Comparison of ENCODE assay signal across 21 cellular contexts in the genomic region with DNA sequence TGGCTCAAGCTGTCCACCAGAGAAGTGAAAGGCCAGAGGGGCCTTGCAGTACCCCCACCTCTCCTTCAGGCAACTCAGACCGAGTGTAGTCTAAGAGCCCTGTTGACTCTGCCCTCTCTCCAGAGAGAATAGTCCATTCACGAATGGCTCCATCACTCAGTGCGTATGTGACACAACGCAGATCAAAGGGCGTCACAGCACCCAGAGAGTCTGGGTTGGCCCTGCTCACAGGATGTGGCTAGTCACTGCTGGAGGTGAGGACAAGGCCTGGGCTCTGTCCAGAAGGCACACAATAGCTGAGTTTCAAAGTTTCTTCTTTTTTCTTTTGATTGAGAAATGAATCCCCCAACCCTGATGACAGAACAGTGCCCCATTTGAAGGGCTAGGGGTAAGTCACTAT.
A peak's percentile ranks its signal among the peaks of the same experiment; 100 is the strongest.
DNase-seq lines count a peak whose midpoint lies in the region; ATAC-seq and TF ChIP-seq lines count a peak whose summit lies in the region.
"Had no signal": no experiment of that assay in that cellular context is flagged by ENCODE, and none has a peak within 500 bp of the region (broad histone marks: within the 10 kb centered on the region; RNA-seq: fewer than 3 reads in every experiment).

No MANE protein-coding gene starts in this region.

- 55% methylated on average over 5 of the region's 5 CpGs for WGBS in right cardiac atrium

- H3K27me3 Mint-ChIP-seq in stimulated activated naive CD8-positive, alpha-beta T cell treated with anti-CD3 and anti-CD28 coated beads, Interleukin-15, amount 100 ng/mL, for 72 hours: no peaks in the 10 kb centered on the region

- ATAC-seq in right cardiac atrium: peak; percentile 88 to 95
- no peak for ATAC-seq in Right ventricle myocardium superior (ENCODE audit: poor library complexity)
- peak; percentile 14 for ATAC-seq in foreskin keratinocyte
- peak; percentile 12 for ATAC-seq in stimulated activated naive CD8-positive, alpha-beta T cell treated with anti-CD3 and anti-CD28 coated beads, Interleukin-15, amount 100 ng/mL, for 72 hours
- ATAC-seq in GM18873 (IDR thresholded peaks at IDR 0.05; ENCODE audit: low FRiP score, unreplicated experiment): no peak
- ATAC-seq: CD8-positive, alpha-beta T cell; GM12878 had no signal

- H3K4me3 Mint-ChIP-seq in stimulated activated naive CD8-positive, alpha-beta T cell treated with anti-CD3 and anti-CD28 coated beads, Interleukin-15, amount 100 ng/mL, for 72 hours: no peak overlapping the region
- H3K4me3 Mint-ChIP-seq: CD8-positive, alpha-beta T cell; H9 had no signal

- no peak for TF ChIP-seq CTCF in foreskin keratinocyte (conservative IDR thresholded peaks at IDR 0.05)

- no peaks in the 10 kb centered on the region for H3K4me1 Mint-ChIP-seq in stimulated activated naive CD8-positive, alpha-beta T cell treated with anti-CD3 and anti-CD28 coated beads, Interleukin-15, amount 100 ng/mL, for 72 hours

- no peaks in the 10 kb centered on the region for H3K9me3 ChIP-seq in right cardiac atrium (ENCODE audit: control insufficient read depth, low read length)
- H3K9me3 ChIP-seq: SJCRH30 had no signal

- in situ Hi-C loops in SK-MEL-5 (cut with HindIII; ENCODE audit: low pct_unique_long_range_greater_than_20kb, low sequenced_read_pairs): no loop called here

- intact Hi-C loops in right cardiac atrium (cut with DNase I): no loop called here
- intact Hi-C loops in Right ventricle myocardium superior (cut with DNase I): no loop called here

- H3K27ac Mint-ChIP-seq in stimulated activated naive CD8-positive, alpha-beta T cell treated with anti-CD3 and anti-CD28 coated beads, Interleukin-15, amount 100 ng/mL, for 72 hours: peak overlapping the region in 1 of 2 donors; percentile 55
- H3K27ac Mint-ChIP-seq: CD8-positive, alpha-beta T cell had no signal

- H3K27ac ChIP-seq in right cardiac atrium (ENCODE audit: low read length) (no peak overlapping the region), foreskin keratinocyte (no peak overlapping the region)
- H3K27ac ChIP-seq: C4-2B, SJCRH30 had no signal

- no peaks in the 10 kb centered on the region for H3K27me3 ChIP-seq in right cardiac atrium (ENCODE audit: control insufficient read depth, insufficient read depth)
- H3K27me3 ChIP-seq in foreskin keratinocyte: no peaks in the 10 kb centered on the region
- H3K27me3 ChIP-seq: SJCRH30 had no signal

- no peak overlapping the region for H3K4me3 ChIP-seq in right cardiac atrium (ENCODE audit: low read length)
- H3K4me3 ChIP-seq: GM12878, SJCRH30 had no signal

- no peaks in the 10 kb centered on the region for H3K9me3 Mint-ChIP-seq in stimulated activated naive CD8-positive, alpha-beta T cell treated with anti-CD3 and anti-CD28 coated beads, Interleukin-15, amount 100 ng/mL, for 72 hours
- H3K9me3 Mint-ChIP-seq: CD8-positive, alpha-beta T cell; H9 had no signal

- DNase-seq in right cardiac atrium: peak; percentile 57 to 67 (median 64)
- no peak for DNase-seq in Right ventricle myocardium superior
- DNase-seq in SK-MEL-5 (ENCODE audit: low read depth, low spot score): peak; percentile 62
- DNase-seq in foreskin keratinocyte: no peak
- DNase-seq in stimulated activated naive CD8-positive, alpha-beta T cell treated with anti-CD3 and anti-CD28 coated beads, Interleukin-15, amount 100 ng/mL, for 72 hours: no peak
- DNase-seq in stimulated activated CD4-positive, alpha-beta T cell treated with anti-CD3 and anti-CD28 coated beads, Interleukin-12 subunit alpha, Interleukin-12 subunit beta, amount 100 ng/mL, for 4 hours: no peak
- DNase-seq: Caco-2; CD8-positive, alpha-beta T cell; EL; GDM1; H9; KBM-7; NCI-H1105 treated with DMSO at 0.1 percent for 48 hours; NCI-H2029; NCI-H446; NCI-H524 treated with DMSO at 0.1 percent for 48 hours; NCI-H774; SJCRH30 had no signal

- H3K4me1 ChIP-seq in right cardiac atrium (ENCODE audit: control insufficient read depth, insufficient read depth, low read length) (no peaks in the 10 kb centered on the region), foreskin keratinocyte (no peaks in the 10 kb centered on the region)

Comparison
In these comparisons a context has a peak if more than half of its experiments do, and no peak if none do; other contexts are left out.
1. ATAC-seq: peak in right cardiac atrium (2 of 2), foreskin keratinocyte (single experiment) and stimulated activated naive CD8-positive, alpha-beta T cell treated with anti-CD3 and anti-CD28 coated beads, Interleukin-15, amount 100 ng/mL, for 72 hours (single experiment); none in Right ventricle myocardium superior (single experiment) and GM18873 (single experiment).
2. DNase-seq: peak in right cardiac atrium (3 of 3) and SK-MEL-5 (single experiment); none in Right ventricle myocardium superior (single experiment), foreskin keratinocyte (0 of 2), stimulated activated naive CD8-positive, alpha-beta T cell treated with anti-CD3 and anti-CD28 coated beads, Interleukin-15, amount 100 ng/mL, for 72 hours (0 of 2) and stimulated activated CD4-positive, alpha-beta T cell treated with anti-CD3 and anti-CD28 coated beads, Interleukin-12 subunit alpha, Interleukin-12 subunit beta, amount 100 ng/mL, for 4 hours (single experiment).